Comparison of ENCODE assay signal across 8 cellular contexts in genomic region chr14:73662439-73663056, GRCh38. TPM values are rescaled to one million over a fixed set of nuclear protein-coding genes. Genes with fewer than 3 reads are reported as not detected.
DNase-seq lines count a peak whose midpoint lies in the region; ATAC-seq and TF ChIP-seq lines count a peak whose summit lies in the region.

No MANE protein-coding gene starts in this region.

- H3K27me3 ChIP-seq in adrenal gland = no peaks in the 10 kb centered on the region

- peak in 4 of 6 experiments; percentile 27 to 55 (median 38) for TF ChIP-seq CTCF in adrenal gland (IDR thresholded peaks at IDR 0.05)

- TF ChIP-seq POLR2A in adrenal gland (IDR thresholded peaks at IDR 0.05) = no peak

- no peaks in the 10 kb centered on the region for H3K27me3 Mint-ChIP-seq in stimulated activated memory B cell treated with anti-CD40 and anti-IgM and Interleukin-4, amounts not matched to agents 10 μg/mL and 1 μg/mL and 100 μg/mL, for 72 hours

- H3K4me1 ChIP-seq in adrenal gland (replicated peaks in 1 of 2) = peaks cover 0 to 5% of the 10 kb centered on the region in 2 donors

- no peak for ATAC-seq in stimulated activated memory B cell treated with anti-CD40 and anti-IgM and Interleukin-4, amounts not matched to agents 10 μg/mL and 1 μg/mL and 100 μg/mL, for 72 hours
- no peak for ATAC-seq in HG02885 (IDR thresholded peaks at IDR 0.05; ENCODE audit: poor library complexity, unreplicated experiment)

- H3K4me1 Mint-ChIP-seq in stimulated activated memory B cell treated with anti-CD40 and anti-IgM and Interleukin-4, amounts not matched to agents 10 μg/mL and 1 μg/mL and 100 μg/mL, for 72 hours = peaks cover 7% of the 10 kb centered on the region

- H3K9me3 ChIP-seq in adrenal gland (replicated peaks in 1 of 3) = no peaks in the 10 kb centered on the region

- H3K36me3 ChIP-seq in adrenal gland (replicated peaks in 1 of 2) = peaks cover 4 to 5% of the 10 kb centered on the region in 2 donors

- intact Hi-C loops in adrenal gland (cut with DNase I) = no loop called here

- H3K36me3 Mint-ChIP-seq in stimulated activated memory B cell treated with anti-CD40 and anti-IgM and Interleukin-4, amounts not matched to agents 10 μg/mL and 1 μg/mL and 100 μg/mL, for 72 hours = peaks cover 27% of the 10 kb centered on the region

- DNase-seq in Ammon's horn (ENCODE audit: low spot score) (peak; percentile 19), KBM-7 (peak; percentile 25), adrenal gland (peak in 6 of 7 donors; percentile 61 to 67 (median 65)), kidney tubule cell (ENCODE audit: low spot score) (peak; percentile 92), UCSD-AML1 (lab: John Stamatoyannopoulos, UW; ENCODE audit: unreplicated experiment) (no peak)
- DNase-seq in activated CD4-positive, alpha-beta T cell treated with anti-CD3 and anti-CD28 coated beads for 4 hours = no peak

- H3K4me3 ChIP-seq in adrenal gland = no peak overlapping the region

- in situ Hi-C loops in KBM-7 (cut with MboI; ENCODE audit: low pct_unique_long_range_greater_than_20kb, low sequenced_read_pairs) = no loop called here

- H3K9me3 Mint-ChIP-seq in stimulated activated memory B cell treated with anti-CD40 and anti-IgM and Interleukin-4, amounts not matched to agents 10 μg/mL and 1 μg/mL and 100 μg/mL, for 72 hours = no peaks in the 10 kb centered on the region

- no peak overlapping the region for H3K4me3 Mint-ChIP-seq in stimulated activated memory B cell treated with anti-CD40 and anti-IgM and Interleukin-4, amounts not matched to agents 10 μg/mL and 1 μg/mL and 100 μg/mL, for 72 hours

- no peak overlapping the region for H3K27ac Mint-ChIP-seq in stimulated activated memory B cell treated with anti-CD40 and anti-IgM and Interleukin-4, amounts not matched to agents 10 μg/mL and 1 μg/mL and 100 μg/mL, for 72 hours

- 65 to 85% (median 76%) methylated on average over 2 of the region's 2 CpGs for WGBS in adrenal gland, 4 donors

- H3K27ac ChIP-seq in adrenal gland = no peak overlapping the region

RNA-seq across cellular contexts. Expression of gene DNAL1, which starts 17.8 kb away (rescaled TPM):
- 10 to 100 TPM in 6 of 8 donors, 1 to 10 TPM in 2; 5.1 to 20.2 (median 13.0) TPM for total RNA-seq in adrenal gland
- polyA plus RNA-seq in adrenal gland = 10 to 100 TPM in 1 of 3 donors, 1 to 10 TPM in 2; 3.6 to 24.2 (median 6.5) TPM

RNA-seq across cellular contexts. Expression of gene ACOT6, which starts 50.2 kb away (rescaled TPM):
- not detected for total RNA-seq in adrenal gland
- polyA plus RNA-seq in adrenal gland = under 1 TPM in 1 of 3 donors, not detected in 2; 0.17 TPM

RNA-seq across cellular contexts. Expression of gene PNMA1, which starts 51.6 kb away (rescaled TPM):
- total RNA-seq in adrenal gland = 10 to 100 TPM; 23.1 to 74.6 (median 43.2) TPM
- 10 to 100 TPM; 14.4 to 52.5 (median 16.7) TPM for polyA plus RNA-seq in adrenal gland

Comparison
In these comparisons a context has a peak if more than half of its experiments do, and no peak if none do; other contexts are left out.
1. DNase-seq: peak in Ammon's horn (single experiment), KBM-7 (single experiment), adrenal gland (6 of 7) and kidney tubule cell (single experiment); none in UCSD-AML1 (single experiment) and activated CD4-positive, alpha-beta T cell treated with anti-CD3 and anti-CD28 coated beads for 4 hours (0 of 2).